In genomic region chr5:112734597-112734996, GRCh38 we compare ENCODE assay signal across 1 cellular context.
TF ChIP-seq lines count a peak whose summit lies in the region.

No MANE protein-coding gene starts in this region.

TF ChIP-seq in K562, 482 proteins besides CTCF, POLR2A, EP300 and RAD21 (continued from another document):
- TF ChIP-seq ASH1L (IDR thresholded peaks at IDR 0.05; ENCODE audit: borderline replicate concordance, low read depth, partially characterized antibody): peak; percentile 39
- peak in 1 of 2 experiments; percentile 24; a peak in 1 of 4 replicates for TF ChIP-seq MAZ (CRISPR knock-in tag; conservative IDR thresholded peaks at IDR 0.05 in 1 of 2, IDR thresholded peaks at IDR 0.05 in 1 of 2)
- peak; percentile 86 for TF ChIP-seq DPF2 (IDR thresholded peaks at IDR 0.05)
- peak; percentile 6 for TF ChIP-seq NCOA4 (IDR thresholded peaks at IDR 0.05; ENCODE audit: partially characterized antibody)
- peak; percentile 54 for TF ChIP-seq SMARCE1 (IDR thresholded peaks at IDR 0.05)
- TF ChIP-seq MAFG (tag; conservative IDR thresholded peaks at IDR 0.05): peak; percentile 28; the same call in 1 of the 2 replicates
- TF ChIP-seq ZNF253 (CRISPR knock-in tag; conservative IDR thresholded peaks at IDR 0.05): no peak
- peak; percentile 47 for TF ChIP-seq NFE2 (IDR thresholded peaks at IDR 0.05; ENCODE audit: low read depth)
- peak; percentile 50; the same call in 1 of the 2 replicates for TF ChIP-seq C11orf30 (IDR thresholded peaks at IDR 0.05; ENCODE audit: low read depth)
- TF ChIP-seq ZNF384 (IDR thresholded peaks at IDR 0.05; ENCODE audit: low read depth, low read length): peak; percentile 88
- no peak for TF ChIP-seq E2F6 (IDR thresholded peaks at IDR 0.05; ENCODE audit: borderline replicate concordance in 1 of 2, extremely low read depth in 1 of 2, insufficient read depth in 1 of 2, insufficient read length in 1 of 2, low read depth in 1 of 2, low read length in 1 of 2, poor library complexity in 1 of 2, severe bottlenecking in 1 of 2)
- TF ChIP-seq SMARCA4 (IDR thresholded peaks at IDR 0.05): peak; percentile 67; the same call in 1 of the 2 replicates
- no peak for TF ChIP-seq E2F4 (CRISPR knock-in tag; IDR thresholded peaks at IDR 0.05; ENCODE audit: low read depth)
